ENCODE assay signal across 1 cellular context in genomic region chr20:45834797-45835161, GRCh38.
TF ChIP-seq lines count a peak whose summit lies in the region.

No MANE protein-coding gene starts in this region.

TF ChIP-seq in endothelial cell of umbilical vein, 7 proteins besides CTCF, POLR2A, EP300 and RAD21:
- TF ChIP-seq FOS (IDR thresholded peaks at IDR 0.05; ENCODE audit: borderline replicate concordance, insufficient read depth, low read length) (no peak), POLR2AphosphoS5 (IDR thresholded peaks at IDR 0.05; ENCODE audit: insufficient read depth, low read depth, low read length) (no peak), GATA2 (IDR thresholded peaks at IDR 0.05; ENCODE audit: insufficient read depth, insufficient read length, low read depth, low read length) (no peak), EZH2 (IDR thresholded peaks at IDR 0.05; ENCODE audit: borderline replicate concordance, low read depth, low read length, severe bottlenecking) (no peak), MYC (IDR thresholded peaks at IDR 0.05; ENCODE audit: low read depth, low read length) (no peak), JUN (IDR thresholded peaks at IDR 0.05; ENCODE audit: borderline replicate concordance, insufficient read depth, insufficient read length, low read depth) (no peak), MAX (IDR thresholded peaks at IDR 0.05; ENCODE audit: insufficient read depth, insufficient read length) (no peak)
